ENCODE assay signal across 9 cellular contexts in the genomic region with DNA sequence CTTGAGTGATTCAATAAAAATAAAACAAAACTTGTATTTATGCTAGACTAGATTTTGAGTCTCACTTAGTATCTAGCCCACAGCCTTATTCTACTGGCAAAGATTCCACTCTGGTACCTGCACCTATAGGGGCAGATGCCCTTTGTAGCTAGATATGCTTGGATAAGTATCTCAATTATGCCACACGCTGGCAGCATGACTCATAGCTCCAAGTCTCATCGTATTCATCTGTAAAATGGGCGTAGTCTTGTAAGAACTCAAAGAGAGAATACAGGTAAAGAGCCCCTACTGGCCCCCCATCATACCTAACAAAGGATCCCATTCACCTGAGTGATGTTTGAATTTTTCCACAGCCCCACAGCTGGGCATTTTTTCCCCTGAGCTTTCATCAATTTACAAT.
"Had no signal": no experiment of that assay in that cellular context is flagged by ENCODE, and none has a peak within 500 bp of the region (broad histone marks: within the 10 kb centered on the region; RNA-seq: fewer than 3 reads in every experiment).

No MANE protein-coding gene starts in this region.

- H3K27ac Mint-ChIP-seq: IgD-negative memory B cell had no signal

- H2AFZ ChIP-seq: GM23248 had no signal

- H3K4me3 Mint-ChIP-seq: H9, IgD-negative memory B cell had no signal

- DNase-seq: GM23248, GOT3, H9, HCEC 1CT, KBM-7 had no signal

- H3K9ac ChIP-seq: GM23248 had no signal

- H3K36me3 Mint-ChIP-seq: IgD-negative memory B cell had no signal

- H3K27ac ChIP-seq: GM23248, HL-60 had no signal

- H3K27me3 Mint-ChIP-seq: IgD-negative memory B cell had no signal

- FAIRE-seq: H54, HepG2 had no signal

- H3K9me3 Mint-ChIP-seq: H9 had no signal

- ATAC-seq: HepG2 had no signal

- H3K4me3 ChIP-seq: GM23248 had no signal
